In genomic region chr16:89913408-89914387, GRCh38 we compare ENCODE assay signal across 2 cellular contexts.
TF ChIP-seq lines count a peak whose summit lies in the region.

No MANE protein-coding gene starts in this region.

TF ChIP-seq in HCT116, 20 proteins besides CTCF, POLR2A, EP300 and RAD21:
- TF ChIP-seq CEBPB (IDR thresholded peaks at IDR 0.05; ENCODE audit: low read depth) (no peak), YY1 (IDR thresholded peaks at IDR 0.05; ENCODE audit: extremely low read depth, insufficient replicate concordance, low read depth, low read length) (no peak), ZNF274 (IDR thresholded peaks at IDR 0.05; ENCODE audit: low read depth, low read length) (no peak), EZH2phosphoT487 (IDR thresholded peaks at IDR 0.05; ENCODE audit: borderline replicate concordance) (no peak), SP1 (IDR thresholded peaks at IDR 0.05; ENCODE audit: low read depth) (no peak)

TF ChIP-seq in WTC11, 78 proteins besides CTCF, POLR2A, EP300 and RAD21 (continued from another document):
- TF ChIP-seq IRF2 (CRISPR knock-in tag; IDR thresholded peaks at IDR 0.05; ENCODE audit: borderline replicate concordance, low read depth), result peak; percentile 30; the same call in 1 of the 2 replicates
